ENCODE assay signal across 12 cellular contexts in the genomic region with DNA sequence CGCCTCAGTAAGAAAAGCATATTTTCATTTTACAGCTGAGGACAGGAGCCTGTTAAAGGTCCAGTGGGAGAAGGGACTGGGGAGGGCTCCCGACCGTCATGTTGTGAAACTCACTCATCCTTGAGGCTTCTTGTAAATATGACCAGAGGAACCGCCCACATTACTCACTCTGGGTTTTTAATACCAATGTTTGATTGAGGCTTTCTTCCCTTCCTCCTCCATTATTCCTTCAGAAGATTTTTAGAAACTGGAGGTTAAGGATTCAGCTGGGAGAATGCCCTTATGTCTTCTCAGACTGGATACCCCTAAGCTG.
DNase-seq lines count a peak whose midpoint lies in the region; ATAC-seq and TF ChIP-seq lines count a peak whose summit lies in the region.
"Had no signal": no experiment of that assay in that cellular context is flagged by ENCODE, and none has a peak within 500 bp of the region (broad histone marks: within the 10 kb centered on the region; RNA-seq: fewer than 3 reads in every experiment).

No MANE protein-coding gene starts in this region.

- peak; percentile 45 for ATAC-seq in GM19397 (IDR thresholded peaks at IDR 0.05; ENCODE audit: unreplicated experiment)
- ATAC-seq in HG03342 (IDR thresholded peaks at IDR 0.05; ENCODE audit: unreplicated experiment): peak; percentile 65
- ATAC-seq in activated CD8-positive, alpha-beta memory T cell treated with anti-CD3 and anti-CD28 coated beads, Interleukin-2, amount 10 ng/mL, durations not matched to agents 7 days and 5 days: no peak

- H3K36me3 ChIP-seq in esophagus (ENCODE audit: control insufficient read depth in 2 of 2, insufficient read depth in 2 of 2, low read length in 1 of 2) (peaks cover 2 to 3% of the 10 kb centered on the region in 2 donors), colonic mucosa (no peaks in the 10 kb centered on the region), HAP-1 (replicated peaks) (no peaks in the 10 kb centered on the region)

- H3K4me3 ChIP-seq in esophagus (ENCODE audit: low read depth in 1 of 2, low read length in 2 of 2) (peak overlapping the region in 1 of 2 donors; percentile 22), colonic mucosa (no peak overlapping the region), HAP-1 (no peak overlapping the region)
- H3K4me3 ChIP-seq: heart left ventricle, Peyer's patch, sigmoid colon had no signal

- no peak overlapping the region for H3K9ac ChIP-seq in colonic mucosa (ENCODE audit: low read depth in 2 of 2, low read length in 2 of 2)

- in situ Hi-C loops in HAP-1 (cut with MboI; ENCODE audit: low sequenced_read_pairs): no loop called here

- H3K4me1 ChIP-seq in esophagus (ENCODE audit: control insufficient read depth in 2 of 2, insufficient read depth in 2 of 2, low read length in 1 of 2) (peaks cover 0 to 12% of the 10 kb centered on the region in 2 donors), colonic mucosa (no peaks in the 10 kb centered on the region), HAP-1 (no peaks in the 10 kb centered on the region)
- H3K4me1 ChIP-seq: Peyer's patch, sigmoid colon had no signal

- H3K9me3 Mint-ChIP-seq in activated CD8-positive, alpha-beta memory T cell treated with anti-CD3 and anti-CD28 coated beads, Interleukin-2, amount 10 ng/mL, durations not matched to agents 7 days and 5 days (ENCODE audit: low read depth): no peaks in the 10 kb centered on the region
- H3K9me3 Mint-ChIP-seq: activated T-helper 1 cell treated with anti-CD3 and anti-CD28 coated beads, Interleukin-12 subunit alpha, Interleukin-12 subunit beta, Interleukin-2, Interleukin-4 antibody, amounts not matched to agents 30 ng/mL and 10 ng/mL and 1 ng/mL, durations not matched to agents 14 hours and 24 hours and 36 hours had no signal

- H3K27me3 ChIP-seq in esophagus (ENCODE audit: control insufficient read depth in 1 of 2, insufficient read depth in 2 of 2, low read length in 2 of 2) (no peaks in the 10 kb centered on the region), colonic mucosa (no peaks in the 10 kb centered on the region), HAP-1 (ENCODE audit: low read depth) (no peaks in the 10 kb centered on the region)
- H3K27me3 ChIP-seq: heart left ventricle, Peyer's patch, sigmoid colon had no signal

- H3K4me1 Mint-ChIP-seq in activated CD8-positive, alpha-beta memory T cell treated with anti-CD3 and anti-CD28 coated beads, Interleukin-2, amount 10 ng/mL, durations not matched to agents 7 days and 5 days: peaks cover 8% of the 10 kb centered on the region

- peak; percentile 35 for DNase-seq in A172 (ENCODE audit: low spot score)
- no peak for DNase-seq in colonic mucosa
- DNase-seq in activated CD8-positive, alpha-beta memory T cell treated with anti-CD3 and anti-CD28 coated beads, Interleukin-2, amount 10 ng/mL, durations not matched to agents 7 days and 5 days: no peak
- DNase-seq in NCI-H2029 (lab: John Stamatoyannopoulos, UW): no peak
- no peak for DNase-seq in HAP-1 (ENCODE audit: low spot score in 2 of 2)
- DNase-seq: heart left ventricle, Peyer's patch, sigmoid colon had no signal

- CTCF ChIA-PET in activated CD8-positive, alpha-beta memory T cell treated with anti-CD3 and anti-CD28 coated beads, Interleukin-2, amount 10 ng/mL, durations not matched to agents 7 days and 5 days (lab: Charles Lee): no interaction called here

- no peaks in the 10 kb centered on the region for H3K9me3 ChIP-seq in esophagus (ENCODE audit: control insufficient read depth in 2 of 2, insufficient read depth in 1 of 2, low read depth in 1 of 2, low read length in 1 of 2)
- H3K9me3 ChIP-seq in colonic mucosa: no peaks in the 10 kb centered on the region
- H3K9me3 ChIP-seq in HAP-1: no peaks in the 10 kb centered on the region
- H3K9me3 ChIP-seq: heart left ventricle, Peyer's patch, sigmoid colon had no signal

- H3K4me3 Mint-ChIP-seq in activated CD8-positive, alpha-beta memory T cell treated with anti-CD3 and anti-CD28 coated beads, Interleukin-2, amount 10 ng/mL, durations not matched to agents 7 days and 5 days: no peak overlapping the region
- H3K4me3 Mint-ChIP-seq: activated T-helper 1 cell treated with anti-CD3 and anti-CD28 coated beads, Interleukin-12 subunit alpha, Interleukin-12 subunit beta, Interleukin-2, Interleukin-4 antibody, amounts not matched to agents 30 ng/mL and 10 ng/mL and 1 ng/mL, durations not matched to agents 14 hours and 24 hours and 36 hours had no signal

- 59% methylated on average over 4 of the region's 4 CpGs for WGBS in esophagus, 2 donors

- H3K36me3 Mint-ChIP-seq in activated CD8-positive, alpha-beta memory T cell treated with anti-CD3 and anti-CD28 coated beads, Interleukin-2, amount 10 ng/mL, durations not matched to agents 7 days and 5 days: peaks cover 14% of the 10 kb centered on the region

- no peak for TF ChIP-seq CTCF in colonic mucosa (IDR thresholded peaks at IDR 0.05)

- intact Hi-C loops in colonic mucosa (cut with DNase I): no loop called here

- H3K27ac ChIP-seq in esophagus (ENCODE audit: low read depth in 2 of 2, low read length in 1 of 2) (peak overlapping the region; percentile 68 to 86), colonic mucosa (no peak overlapping the region)
- H3K27ac ChIP-seq: heart left ventricle, Peyer's patch, sigmoid colon had no signal

- no peak overlapping the region for H3K27ac Mint-ChIP-seq in activated CD8-positive, alpha-beta memory T cell treated with anti-CD3 and anti-CD28 coated beads, Interleukin-2, amount 10 ng/mL, durations not matched to agents 7 days and 5 days
- H3K27ac Mint-ChIP-seq: activated T-helper 1 cell treated with anti-CD3 and anti-CD28 coated beads, Interleukin-12 subunit alpha, Interleukin-12 subunit beta, Interleukin-2, Interleukin-4 antibody, amounts not matched to agents 30 ng/mL and 10 ng/mL and 1 ng/mL, durations not matched to agents 14 hours and 24 hours and 36 hours had no signal

- H3K27me3 Mint-ChIP-seq in activated CD8-positive, alpha-beta memory T cell treated with anti-CD3 and anti-CD28 coated beads, Interleukin-2, amount 10 ng/mL, durations not matched to agents 7 days and 5 days: no peaks in the 10 kb centered on the region
